In genomic region chr4:119795986-119796578, GRCh38 we compare ENCODE assay signal across 21 cellular contexts.
"Had no signal": no experiment of that assay in that cellular context is flagged by ENCODE, and none has a peak within 500 bp of the region (broad histone marks: within the 10 kb centered on the region; RNA-seq: fewer than 3 reads in every experiment).

No MANE protein-coding gene starts in this region.

- DNase-seq: activated B cell treated with CpG ODN at 0.5 μM for 24 hours; activated CD4-positive, alpha-beta T cell treated with anti-CD3 and anti-CD28 coated beads for 36 hours; activated CD4-positive, alpha-beta T cell treated with anti-CD3 and anti-CD28 coated beads, Interleukin-2, amount 50 U/mL, for 4 hours; activated CD8-positive, alpha-beta memory T cell treated with anti-CD3 and anti-CD28 coated beads for 24 hours; activated CD8-positive, alpha-beta memory T cell treated with anti-CD3 and anti-CD28 coated beads, Interleukin-2, amount 50 U/mL, for 4 hours; activated naive CD4-positive, alpha-beta T cell treated with Interleukin-2 at 50 U/mL for 16 hours; activated naive CD8-positive, alpha-beta T cell treated with anti-CD3 and anti-CD28 coated beads for 36 hours; activated T-cell treated with anti-CD3 and anti-CD28 coated beads, Interleukin-2, amount 50 U/mL, for 24 hours; amniotic stem cell; effector memory CD4-positive, alpha-beta T cell; heart right ventricle; kidney; lower lobe of right lung; naive thymus-derived CD4-positive, alpha-beta T cell; stimulated activated CD4-positive, alpha-beta T cell treated with anti-CD3 and anti-CD28 coated beads, Interleukin-2, amount 100 ng/mL, for 24 hours; T-helper 9 cell; transverse colon; uterus had no signal

- H3K27ac ChIP-seq: breast epithelium, heart right ventricle, lower lobe of right lung, transverse colon, uterus had no signal

- H3K9me3 ChIP-seq: breast epithelium, heart right ventricle, lower lobe of right lung, transverse colon, uterus had no signal

- H3K4me3 ChIP-seq: breast epithelium, heart right ventricle, lower lobe of right lung, transverse colon, uterus had no signal

- H3K27me3 ChIP-seq: breast epithelium, heart right ventricle, transverse colon, uterus had no signal

- H3K36me3 ChIP-seq: breast epithelium, heart right ventricle, lower lobe of right lung, transverse colon, uterus had no signal

- ATAC-seq: activated CD4-positive, alpha-beta T cell treated with anti-CD3 and anti-CD28 coated beads for 36 hours; heart right ventricle; left lobe of liver; lower lobe of right lung; naive thymus-derived CD4-positive, alpha-beta T cell; stimulated activated effector memory CD8-positive, alpha-beta T cell treated with anti-CD3 and anti-CD28 coated beads, Interleukin-12 subunit alpha, Interleukin-12 subunit beta, amount 100 ng/mL, for 72 hours had no signal

- H3K4me1 ChIP-seq: breast epithelium, heart right ventricle, lower lobe of right lung, uterus had no signal
